ENCODE assay signal across 8 cellular contexts in genomic region chr1:27961646-27962221, GRCh38. TPM values are rescaled to one million over a fixed set of nuclear protein-coding genes. Genes with fewer than 3 reads are reported as not detected.
A peak's percentile ranks its signal among the peaks of the same experiment; 100 is the strongest.
DNase-seq lines count a peak whose midpoint lies in the region; ATAC-seq, FAIRE-seq and TF ChIP-seq lines count a peak whose summit lies in the region.
"Had no signal": no experiment of that assay in that cellular context is flagged by ENCODE, and none has a peak within 500 bp of the region (broad histone marks: within the 10 kb centered on the region; RNA-seq: fewer than 3 reads in every experiment).

No MANE protein-coding gene starts in this region.

- no peaks in the 10 kb centered on the region for H3K79me2 ChIP-seq in endothelial cell of umbilical vein (ENCODE audit: control insufficient read depth, insufficient read depth, low read length)

- H2AFZ ChIP-seq in endothelial cell of umbilical vein (ENCODE audit: low read depth, low read length): no peak overlapping the region

- TF ChIP-seq EP300 in sigmoid colon (IDR thresholded peaks at IDR 0.05) (no peak), transverse colon (IDR thresholded peaks at IDR 0.05; ENCODE audit: low read depth) (no peak)

- DNase-seq in ELR (ENCODE audit: low read depth) (peak; percentile 38), T-cell (no peak), endothelial cell of umbilical vein (ENCODE audit: low read depth, low spot score) (no peak), sigmoid colon (no peak), GM10248 (ENCODE audit: extremely low spot score) (no peak), transverse colon (no peak), UCSD-AML1 (lab: John Stamatoyannopoulos, UW; ENCODE audit: unreplicated experiment) (no peak)
- DNase-seq: RPMI8226 had no signal

- CTCF ChIA-PET in T-cell (lab: Charles Lee): no interaction called here
- CTCF ChIA-PET in endothelial cell of umbilical vein (lab: Charles Lee): interaction anchor here (1.0 to 2.2 kb wide), 6 partner anchors 9 to 104 kb away, joined by 3 to 9 read pairs (median 4); no protein-coding TSS in a partner anchor
- CTCF ChIA-PET in GM10248 (lab: Yijun Ruan, JAX): interaction anchor here (1.4 to 1.7 kb wide), 4 partner anchors 15 to 292 kb away, joined by 3 to 4 read pairs (median 4); no protein-coding TSS in a partner anchor

- no peak overlapping the region for H3K27ac ChIP-seq in endothelial cell of umbilical vein (ENCODE audit: insufficient read depth, low read depth, low read length)
- peak overlapping the region in 3 of 4 donors; percentile 83 to 93 (median 90) for H3K27ac ChIP-seq in sigmoid colon
- H3K27ac ChIP-seq in transverse colon: peak overlapping the region in 2 of 4 donors; percentile 95 to 96

- H3K9me1 ChIP-seq in endothelial cell of umbilical vein (replicated peaks; ENCODE audit: control insufficient read depth, extremely low read depth, insufficient read depth, low read length): no peaks in the 10 kb centered on the region

- peak; percentile 68 for FAIRE-seq in endothelial cell of umbilical vein (lab: Jason Lieb, UNC)

- in situ Hi-C loops in transverse colon (cut with MboI; ENCODE audit: low pct_ligation_motif_present in 1 of 4, low pct_unique_long_range_greater_than_20kb in 1 of 4, low sequenced_read_pairs in 3 of 4): no loop called here

- H3K4me1 Mint-ChIP-seq in T-cell: peaks cover 29 to 32% (median 32%) of the 10 kb centered on the region in 3 donors

- H3K36me3 ChIP-seq in endothelial cell of umbilical vein (ENCODE audit: control insufficient read depth in 2 of 2, extremely low read depth in 1 of 2, insufficient read depth in 2 of 2, low read length in 2 of 2): peaks cover 0 to 10% of the 10 kb centered on the region in 2 experiments
- H3K36me3 ChIP-seq in sigmoid colon: peaks cover 3 to 33% (median 6%) of the 10 kb centered on the region in 4 donors
- peaks cover 0 to 5% (median 3%) of the 10 kb centered on the region in 4 donors for H3K36me3 ChIP-seq in transverse colon

- intact Hi-C loops in endothelial cell of umbilical vein (cut with micrococcal nuclease) (no loop called here), sigmoid colon (cut with DNase I) (no loop called here), transverse colon (cut with DNase I; ENCODE audit: low total_unique reads) (no loop called here)

- H3K4me2 ChIP-seq in endothelial cell of umbilical vein (ENCODE audit: insufficient read depth, low read length): no peak overlapping the region

- no peaks in the 10 kb centered on the region for H3K9me3 Mint-ChIP-seq in T-cell

- H4K20me1 ChIP-seq in endothelial cell of umbilical vein (replicated peaks; ENCODE audit: control insufficient read depth, extremely low read depth, insufficient read depth, low read length): no peaks in the 10 kb centered on the region

- no TSS peak for BruUV-seq in endothelial cell of umbilical vein (replicated peaks; lab: Mats Ljungman, UMichigan)

- no peaks in the 10 kb centered on the region for H3K9me3 ChIP-seq in endothelial cell of umbilical vein (replicated peaks; ENCODE audit: control insufficient read depth, insufficient read depth, low read length)
- H3K9me3 ChIP-seq in sigmoid colon: no peaks in the 10 kb centered on the region
- H3K9me3 ChIP-seq in transverse colon: no peaks in the 10 kb centered on the region

- TF ChIP-seq CTCF in endothelial cell of umbilical vein (IDR thresholded peaks at IDR 0.05; ENCODE audit: extremely low read depth in 1 of 2, insufficient read depth in 1 of 2, low read depth in 1 of 2, low read length in 2 of 2) (no peak), sigmoid colon (IDR thresholded peaks at IDR 0.05) (no peak), GM10248 (IDR thresholded peaks at IDR 0.05; ENCODE audit: control extremely low read depth, extremely low read depth, low read depth, missing control alignments) (no peak), transverse colon (IDR thresholded peaks at IDR 0.05) (no peak)

- no peaks in the 10 kb centered on the region for H3K27me3 Mint-ChIP-seq in T-cell

- H3K27me3 ChIP-seq in endothelial cell of umbilical vein (ENCODE audit: control insufficient read depth in 2 of 2, insufficient read depth in 2 of 2, low read length in 2 of 2): no peaks in the 10 kb centered on the region
- no peaks in the 10 kb centered on the region for H3K27me3 ChIP-seq in sigmoid colon
- H3K27me3 ChIP-seq in transverse colon: no peaks in the 10 kb centered on the region

- 66 to 77% methylated on average over 4 of the region's 4 CpGs for WGBS in sigmoid colon, 2 donors
- WGBS in transverse colon (ENCODE audit: low coverage in 1 of 2), 2 donors: 61% methylated on average over 4 of the region's 4 CpGs; no CpG with 5 or more reads in 1 of the 2 donors

- H3K36me3 Mint-ChIP-seq in T-cell: peaks cover 15% of the 10 kb centered on the region

- ATAC-seq in T-cell (replicated peaks in 1 of 4): no peak

- no peak overlapping the region for H3K9ac ChIP-seq in endothelial cell of umbilical vein (replicated peaks; ENCODE audit: extremely low read depth, insufficient read depth, low read length)

- POLR2A ChIA-PET in T-cell (lab: Charles Lee): interaction anchor here in 1 of 2 donors (0.8 kb wide), 1 partner anchor 50 kb away, joined by 5 read pairs; no protein-coding TSS in a partner anchor
- POLR2A ChIA-PET in endothelial cell of umbilical vein (lab: Charles Lee): no interaction called here
- POLR2A ChIA-PET in GM10248 (lab: Yijun Ruan, JAX): no interaction called here

- H3K4me1 ChIP-seq in endothelial cell of umbilical vein (ENCODE audit: control insufficient read depth, extremely low read depth, insufficient read depth, low read length) (peaks cover 18% of the 10 kb centered on the region), sigmoid colon (peaks cover 0 to 30% (median 22%) of the 10 kb centered on the region in 4 donors), transverse colon (peaks cover 10 to 27% (median 22%) of the 10 kb centered on the region in 4 donors)

- peak overlapping the region; percentile 84 to 87 (median 84) for H3K4me3 Mint-ChIP-seq in T-cell

- H3K27ac Mint-ChIP-seq in T-cell: peak overlapping the region; percentile 72 to 86

- dilution Hi-C loops in endothelial cell of umbilical vein (cut with MboI; ENCODE audit: extremely low pct_ligation_motif_present, low sequenced_read_pairs): no loop called here

- H3K4me3 ChIP-seq in endothelial cell of umbilical vein (replicated peaks in 1 of 3; ENCODE audit: insufficient read depth in 1 of 3, low read depth in 1 of 3, low read length in 3 of 3) (no peak overlapping the region), sigmoid colon (no peak overlapping the region), transverse colon (no peak overlapping the region)

- TF ChIP-seq POLR2A in endothelial cell of umbilical vein (IDR thresholded peaks at IDR 0.05; ENCODE audit: low read depth, low read length) (no peak), sigmoid colon (IDR thresholded peaks at IDR 0.05) (no peak), transverse colon (IDR thresholded peaks at IDR 0.05) (no peak)

TF ChIP-seq in endothelial cell of umbilical vein, 7 proteins besides CTCF, POLR2A, EP300 and RAD21 (continues in another document):
- TF ChIP-seq FOS (IDR thresholded peaks at IDR 0.05; ENCODE audit: borderline replicate concordance, insufficient read depth, low read length) (no peak), EZH2 (IDR thresholded peaks at IDR 0.05; ENCODE audit: borderline replicate concordance, low read depth, low read length, severe bottlenecking) (no peak), MYC (IDR thresholded peaks at IDR 0.05; ENCODE audit: low read depth, low read length) (no peak), GATA2 (IDR thresholded peaks at IDR 0.05; ENCODE audit: insufficient read depth, insufficient read length, low read depth, low read length) (no peak)

RNA-seq across cellular contexts. Expression of gene XKR8, which starts 2.0 kb away (rescaled TPM):
- total RNA-seq in T-cell: 10 to 100 TPM in 3 of 5 donors, 1 to 10 TPM in 2; 7.7 to 18.3 (median 14.4) TPM
- 10.0 TPM in 2 replicates for total RNA-seq in endothelial cell of umbilical vein
- 13.1 and 15.2 TPM in 2 replicates for polyA plus RNA-seq in endothelial cell of umbilical vein
- 10.2 and 11.3 TPM in 2 replicates for polyA plus RNA-seq in endothelial cell of umbilical vein (2011; cell fraction: cytosol; rRNA removed)
- 4.1 and 4.6 TPM in 2 replicates for polyA plus RNA-seq in endothelial cell of umbilical vein (2011; cell fraction: nucleus; rRNA removed)
- polyA plus RNA-seq in endothelial cell of umbilical vein (2012): 6.4 and 6.8 TPM in 2 replicates
- 6.7 and 8.8 TPM in 2 replicates for polyA minus RNA-seq in endothelial cell of umbilical vein
- 0.82 TPM for polyA minus RNA-seq in endothelial cell of umbilical vein (2011; cell fraction: cytosol; rRNA and poly(A)+ RNA removed)
- 1.5 and 2.0 TPM in 2 replicates for polyA minus RNA-seq in endothelial cell of umbilical vein (2011; cell fraction: nucleus; rRNA and poly(A)+ RNA removed)
- 1 to 10 TPM; 5.2 to 6.9 (median 5.4) TPM for total RNA-seq in sigmoid colon
- polyA plus RNA-seq in sigmoid colon: 10 to 100 TPM in 1 of 3 donors, 1 to 10 TPM in 2; 4.2 to 13.8 (median 7.9) TPM
- 10 to 100 TPM in 3 of 4 donors, 1 to 10 TPM in 1; 8.6 to 13.8 (median 10.4) TPM for total RNA-seq in transverse colon

RNA-seq across cellular contexts. Expression of gene SMPDL3B, which starts 26.9 kb away (rescaled TPM):
- total RNA-seq in T-cell (under 1 TPM in 4 of 5 donors, not detected in 1; 0.22 to 0.44 (median 0.33) TPM), endothelial cell of umbilical vein (0.23 TPM in 1 of 2 replicates, not detected in the other), sigmoid colon (under 1 TPM in 2 of 4 donors, not detected in 2; 0.28 to 0.71 TPM), transverse colon (10 to 100 TPM; 14.1 to 64.3 (median 57.4) TPM)
- polyA plus RNA-seq in endothelial cell of umbilical vein (1.2 and 1.3 TPM in 2 replicates), sigmoid colon (10 to 100 TPM in 2 of 3 donors, 1 to 10 TPM in 1; 7.2 to 19.5 (median 13.6) TPM)
- 0.74 and 0.90 TPM in 2 replicates for polyA plus RNA-seq in endothelial cell of umbilical vein (2011; cell fraction: cytosol; rRNA removed)
- 0.40 and 0.60 TPM in 2 replicates for polyA plus RNA-seq in endothelial cell of umbilical vein (2011; cell fraction: nucleus; rRNA removed)
- 0.50 and 1.6 TPM in 2 replicates for polyA plus RNA-seq in endothelial cell of umbilical vein (2012)
- polyA minus RNA-seq in endothelial cell of umbilical vein: 0.81 and 1.0 TPM in 2 replicates
- polyA minus RNA-seq in endothelial cell of umbilical vein (2011; cell fraction: cytosol; rRNA and poly(A)+ RNA removed): 4.2 TPM
- not detected in 2 replicates for polyA minus RNA-seq in endothelial cell of umbilical vein (2011; cell fraction: nucleus; rRNA and poly(A)+ RNA removed)

RNA-seq across cellular contexts. Expression of gene RPA2, which starts 47.4 kb away (rescaled TPM):
- total RNA-seq in T-cell: 10 to 100 TPM; 36.1 to 68.9 (median 53.5) TPM
- 29.4 and 29.8 TPM in 2 replicates for total RNA-seq in endothelial cell of umbilical vein
- 21.9 and 22.0 TPM in 2 replicates for polyA plus RNA-seq in endothelial cell of umbilical vein
- polyA plus RNA-seq in endothelial cell of umbilical vein (2011; cell fraction: cytosol; rRNA removed): 32.3 and 36.2 TPM in 2 replicates
- polyA plus RNA-seq in endothelial cell of umbilical vein (2011; cell fraction: nucleus; rRNA removed): 19.5 and 20.5 TPM in 2 replicates
- polyA plus RNA-seq in endothelial cell of umbilical vein (2012): 27.3 and 31.8 TPM in 2 replicates
- 13.7 and 16.6 TPM in 2 replicates for polyA minus RNA-seq in endothelial cell of umbilical vein
- polyA minus RNA-seq in endothelial cell of umbilical vein (2011; cell fraction: cytosol; rRNA and poly(A)+ RNA removed): 28.5 TPM
- polyA minus RNA-seq in endothelial cell of umbilical vein (2011; cell fraction: nucleus; rRNA and poly(A)+ RNA removed): 6.9 and 9.0 TPM in 2 replicates
- 10 to 100 TPM; 13.8 to 30.0 (median 23.2) TPM for total RNA-seq in sigmoid colon
- 10 to 100 TPM; 26.4 to 34.9 (median 26.6) TPM for polyA plus RNA-seq in sigmoid colon
- 10 to 100 TPM in 3 of 4 donors, 1 to 10 TPM in 1; 2.0 to 26.6 (median 16.6) TPM for total RNA-seq in transverse colon

Comparison
In these comparisons a context has a peak if more than half of its experiments do, and no peak if none do; other contexts are left out.
1. RNA of gene SMPDL3B, which starts 26.9 kb away (total RNA-seq): 14.1 to 64.3 TPM in transverse colon; 0.22 to 0.44 TPM in T-cell, 0.28 to 0.71 TPM in sigmoid colon and 0.23 TPM in endothelial cell of umbilical vein; every median in the first group is over 4 times any median in the second.
2. CTCF ChIA-PET loops: an anchor here in endothelial cell of umbilical vein (1.0 to 2.2 kb wide) and GM10248 (1.4 to 1.7 kb wide); none called in T-cell.